Comparison of ENCODE assay signal across 11 cellular contexts in genomic region chr17:15341966-15342365, GRCh38. TPM values are rescaled to one million over a fixed set of nuclear protein-coding genes. Genes with fewer than 3 reads are reported as not detected.
DNase-seq lines count a peak whose midpoint lies in the region; ATAC-seq, FAIRE-seq and TF ChIP-seq lines count a peak whose summit lies in the region.
"Had no signal": no experiment of that assay in that cellular context is flagged by ENCODE, and none has a peak within 500 bp of the region (broad histone marks: within the 10 kb centered on the region; RNA-seq: fewer than 3 reads in every experiment).

No MANE protein-coding gene starts in this region.

- H3K4me1 ChIP-seq in kidney (ENCODE audit: control insufficient read depth in 1 of 2, insufficient read depth in 1 of 2, low read depth in 1 of 2, low read length in 2 of 2) (peaks cover 4 to 5% of the 10 kb centered on the region in 2 donors), gastrocnemius medialis (no peaks in the 10 kb centered on the region)

- 53% methylated on average over 3 of the region's 3 CpGs for WGBS in lower leg skin, 2 donors

- ATAC-seq in gastrocnemius medialis: no peak
- no peak for ATAC-seq in GM21737 (IDR thresholded peaks at IDR 0.05; ENCODE audit: unreplicated experiment)

- H3K9me3 ChIP-seq in kidney (ENCODE audit: control insufficient read depth in 1 of 2, low read length in 2 of 2): no peaks in the 10 kb centered on the region
- H3K9me3 ChIP-seq in gastrocnemius medialis: no peaks in the 10 kb centered on the region

- intact Hi-C loops in kidney (cut with DNase I) (no loop called here), gastrocnemius medialis (cut with DNase I; ENCODE audit: low total_unique reads) (no loop called here), lower leg skin (cut with DNase I; ENCODE audit: low total_unique reads) (no loop called here)

- in situ Hi-C loops in gastrocnemius medialis (cut with MboI; ENCODE audit: low sequenced_read_pairs in 4 of 4): no loop called here

- H3K27ac ChIP-seq in kidney (ENCODE audit: low read depth in 2 of 2, low read length in 2 of 2): no peak overlapping the region
- H3K27ac ChIP-seq in gastrocnemius medialis: no peak overlapping the region

- FAIRE-seq in bronchial epithelial cell (lab: Jason Lieb, UNC): no peak
- FAIRE-seq in kidney (lab: Jason Lieb, UNC): no peak

- H3K27me3 ChIP-seq in H7 (ENCODE audit: control insufficient read depth, insufficient read depth, low read length) (peaks cover 9% of the 10 kb centered on the region), bronchial epithelial cell (ENCODE audit: control insufficient read depth, insufficient read depth, low read length) (peaks cover 11% of the 10 kb centered on the region), gastrocnemius medialis (peaks cover 0 to 6% (median 0%) of the 10 kb centered on the region in 3 donors)

- TF ChIP-seq CTCF in bronchial epithelial cell (IDR thresholded peaks at IDR 0.05; ENCODE audit: insufficient read depth, low read length, severe bottlenecking) (no peak), kidney (IDR thresholded peaks at IDR 0.05; ENCODE audit: borderline replicate concordance, extremely low read depth, insufficient read depth) (no peak), gastrocnemius medialis (IDR thresholded peaks at IDR 0.05 in 4 of 5, conservative IDR thresholded peaks at IDR 0.05 in 1 of 5) (no peak), lower leg skin (IDR thresholded peaks at IDR 0.05) (no peak)

- no peak overlapping the region for H3K9ac ChIP-seq in kidney (ENCODE audit: low read length in 2 of 2)

- TF ChIP-seq POLR2A in gastrocnemius medialis (IDR thresholded peaks at IDR 0.05) (no peak), lower leg skin (IDR thresholded peaks at IDR 0.05) (no peak)

- H3K36me3 ChIP-seq in H7 (replicated peaks; ENCODE audit: control insufficient read depth, insufficient read depth, low read length) (no peaks in the 10 kb centered on the region), bronchial epithelial cell (ENCODE audit: control insufficient read depth, insufficient read depth, low read length) (no peaks in the 10 kb centered on the region), kidney (ENCODE audit: control insufficient read depth in 1 of 2, insufficient read depth in 2 of 2, low read length in 2 of 2) (no peaks in the 10 kb centered on the region), gastrocnemius medialis (no peaks in the 10 kb centered on the region)

- DNase-seq in H7: no peak
- peak; percentile 32 for DNase-seq in bronchial epithelial cell (ENCODE audit: low read depth)
- DNase-seq in kidney: no peak
- no peak for DNase-seq in gastrocnemius medialis
- no peak for DNase-seq in lower leg skin (ENCODE audit: low spot score in 2 of 2)
- DNase-seq in NK-92 (lab: John Stamatoyannopoulos, UW; ENCODE audit: unreplicated experiment): no peak
- DNase-seq in effector CD8-positive, alpha-beta T cell (lab: John Stamatoyannopoulos, UW): no peak
- DNase-seq: CD4-positive, CD25-positive, alpha-beta regulatory T cell; central memory CD4-positive, alpha-beta T cell; NK-92 treated with Interleukin-12 subunit alpha and Interleukin-12 subunit beta, amount 100 ng/mL, for 24 hours had no signal

- H3K4me3 ChIP-seq in H7 (ENCODE audit: insufficient read depth, low read depth, low read length) (peak overlapping the region; percentile 28; the same call in 1 of the 2 replicates), bronchial epithelial cell (ENCODE audit: low read depth, low read length) (no peak overlapping the region), kidney (ENCODE audit: low read length in 2 of 2) (peak overlapping the region; percentile 65 to 72), gastrocnemius medialis (peak overlapping the region; percentile 41 to 65 (median 58)), lower leg skin (ENCODE audit: low read depth, poor library complexity, severe bottlenecking) (no peak overlapping the region)

RNA-seq across cellular contexts. Expression of gene TEKT3, which starts 0.6 kb away (rescaled TPM):
- 0.21 and 0.37 TPM in 2 replicates for total RNA-seq in H7 (2014; rRNA removed; shearing (Covaris generic))
- total RNA-seq in bronchial epithelial cell: not detected in 2 replicates
- 1.4 TPM for total RNA-seq in kidney
- not detected for polyA plus RNA-seq in kidney (ENCODE audit: insufficient read depth, low read depth, low replicate concordance)
- not detected for total RNA-seq in gastrocnemius medialis
- total RNA-seq in lower leg skin: 1 to 10 TPM in 1 of 4 donors, under 1 TPM in 1, not detected in 2; 0.46 to 2.5 TPM

Comparison
In these comparisons a context has a peak if more than half of its experiments do, and no peak if none do; other contexts are left out.
1. H3K4me3 ChIP-seq: peak in H7 (single experiment), kidney (2 of 2) and gastrocnemius medialis (4 of 4); none in bronchial epithelial cell (single experiment) and lower leg skin (single experiment).